1 cellular context compared by ENCODE assay signal in genomic region chr17:29271980-29272379, GRCh38.
TF ChIP-seq lines count a peak whose summit lies in the region.

No MANE protein-coding gene starts in this region.

TF ChIP-seq in K562, 482 proteins besides CTCF, POLR2A, EP300 and RAD21:
- TF ChIP-seq HNRNPK (IDR thresholded peaks at IDR 0.05; ENCODE audit: low read depth, low read length, poor library complexity, severe bottlenecking) (peak; percentile 65), ZBTB33 (CRISPR knock-in tag; IDR thresholded peaks at IDR 0.05) (peak; percentile 65; the same call in 1 of the 2 replicates)
